ENCODE assay signal across 1 cellular context in genomic region chr9:95923794-95924193, GRCh38.
TF ChIP-seq lines count a peak whose summit lies in the region.

No MANE protein-coding gene starts in this region.

TF ChIP-seq in HepG2, 621 proteins besides CTCF, POLR2A, EP300 and RAD21 (continued from another document and continues in another):
- TF ChIP-seq E2F1 (CRISPR knock-in tag; IDR thresholded peaks at IDR 0.05): no peak
- no peak for TF ChIP-seq JUN (CRISPR knock-in tag; IDR thresholded peaks at IDR 0.05)
- no peak for TF ChIP-seq ZNF572 (CRISPR knock-in tag; IDR thresholded peaks at IDR 0.05)
- TF ChIP-seq CBFB (CRISPR knock-in tag; IDR thresholded peaks at IDR 0.05): no peak
- peak; percentile 61 for TF ChIP-seq ZBTB40 (IDR thresholded peaks at IDR 0.05)
- peak; percentile 99 for TF ChIP-seq ZBTB40 (CRISPR knock-in tag; IDR thresholded peaks at IDR 0.05)
- no peak for TF ChIP-seq ZNF746 (CRISPR knock-in tag; IDR thresholded peaks at IDR 0.05)
- no peak for TF ChIP-seq CREM (IDR thresholded peaks at IDR 0.05)
- TF ChIP-seq CREM (CRISPR knock-in tag; IDR thresholded peaks at IDR 0.05): no peak
- TF ChIP-seq MTA3 (CRISPR knock-in tag; IDR thresholded peaks at IDR 0.05): no peak
- TF ChIP-seq DBP (CRISPR knock-in tag; IDR thresholded peaks at IDR 0.05; ENCODE audit: not compliant biosample characterization): no peak
- TF ChIP-seq ZSCAN31 (CRISPR knock-in tag; IDR thresholded peaks at IDR 0.05; ENCODE audit: low read depth): no peak
- TF ChIP-seq RBAK (CRISPR knock-in tag; IDR thresholded peaks at IDR 0.05): no peak
- TF ChIP-seq ARID3A (IDR thresholded peaks at IDR 0.05; ENCODE audit: low read depth, low read length): 0 out of 2 replicates have a peak, but pooled peaks have one; percentile 38
- TF ChIP-seq CREBL2 (CRISPR knock-in tag; IDR thresholded peaks at IDR 0.05; ENCODE audit: borderline replicate concordance): no peak
- no peak for TF ChIP-seq ATM (IDR thresholded peaks at IDR 0.05; ENCODE audit: borderline replicate concordance)
- TF ChIP-seq EHMT2 (IDR thresholded peaks at IDR 0.05; ENCODE audit: borderline replicate concordance, low read depth, low read length): no peak
- TF ChIP-seq ZNF383 (CRISPR knock-in tag; IDR thresholded peaks at IDR 0.05; ENCODE audit: borderline replicate concordance): no peak
- no peak for TF ChIP-seq NFKB2 (CRISPR knock-in tag; IDR thresholded peaks at IDR 0.05; ENCODE audit: borderline replicate concordance)
- TF ChIP-seq ZNF362 (CRISPR knock-in tag; IDR thresholded peaks at IDR 0.05; ENCODE audit: borderline replicate concordance): no peak
- no peak for TF ChIP-seq RELA (CRISPR knock-in tag; IDR thresholded peaks at IDR 0.05)
- TF ChIP-seq TP53 (CRISPR knock-in tag; conservative IDR thresholded peaks at IDR 0.05): no peak
- TF ChIP-seq ZNF83 (CRISPR knock-in tag; IDR thresholded peaks at IDR 0.05; ENCODE audit: borderline replicate concordance): no peak
- no peak for TF ChIP-seq SAFB2 (CRISPR knock-in tag; IDR thresholded peaks at IDR 0.05; ENCODE audit: borderline replicate concordance, low read depth)
- TF ChIP-seq KMT2A (CRISPR knock-in tag; IDR thresholded peaks at IDR 0.05): peak; percentile 61; the same call in 1 of the 2 replicates
- no peak for TF ChIP-seq TAF15 (IDR thresholded peaks at IDR 0.05; ENCODE audit: low read depth, low read length, poor library complexity, severe bottlenecking)
- TF ChIP-seq RCOR2 (CRISPR knock-in tag; IDR thresholded peaks at IDR 0.05): no peak
- TF ChIP-seq KLF16 (CRISPR knock-in tag; IDR thresholded peaks at IDR 0.05): no peak
- no peak for TF ChIP-seq ZNF446 (CRISPR knock-in tag; IDR thresholded peaks at IDR 0.05)
- TF ChIP-seq DPF2 (CRISPR knock-in tag; IDR thresholded peaks at IDR 0.05; ENCODE audit: borderline replicate concordance, low read depth): no peak
- TF ChIP-seq ELF3 (CRISPR knock-in tag; IDR thresholded peaks at IDR 0.05): peak; percentile 74; the same call in 1 of the 2 replicates
- TF ChIP-seq ZNF616 (CRISPR knock-in tag; IDR thresholded peaks at IDR 0.05; ENCODE audit: low read depth): no peak
- no peak for TF ChIP-seq IRF1 (CRISPR knock-in tag; IDR thresholded peaks at IDR 0.05; ENCODE audit: low read depth)
- no peak for TF ChIP-seq THYN1 (CRISPR knock-in tag; IDR thresholded peaks at IDR 0.05; ENCODE audit: borderline replicate concordance, low read depth)
- no peak for TF ChIP-seq FOXA1 (IDR thresholded peaks at IDR 0.05)
- TF ChIP-seq FOXA1 (CRISPR knock-in tag; IDR thresholded peaks at IDR 0.05): no peak
- peak; percentile 60 for TF ChIP-seq FOXA3 (CRISPR knock-in tag; IDR thresholded peaks at IDR 0.05)
- TF ChIP-seq KLF13 (CRISPR knock-in tag; IDR thresholded peaks at IDR 0.05): no peak
- no peak for TF ChIP-seq ZMYM2 (CRISPR knock-in tag; IDR thresholded peaks at IDR 0.05)
- TF ChIP-seq FOXO1 (CRISPR knock-in tag; IDR thresholded peaks at IDR 0.05): peak; percentile 65; the same call in 1 of the 2 replicates
- no peak for TF ChIP-seq E2F2 (CRISPR knock-in tag; IDR thresholded peaks at IDR 0.05; ENCODE audit: borderline replicate concordance)
- TF ChIP-seq ZNF564 (CRISPR knock-in tag; IDR thresholded peaks at IDR 0.05): no peak
- TF ChIP-seq ZNF709 (CRISPR knock-in tag; IDR thresholded peaks at IDR 0.05): no peak
- peak; percentile 65 for TF ChIP-seq CEBPG (CRISPR knock-in tag; IDR thresholded peaks at IDR 0.05)
- TF ChIP-seq ZNF569 (CRISPR knock-in tag; IDR thresholded peaks at IDR 0.05; ENCODE audit: borderline replicate concordance): no peak
- TF ChIP-seq RAD51 (IDR thresholded peaks at IDR 0.05; ENCODE audit: borderline replicate concordance): no peak
- no peak for TF ChIP-seq HIC2 (CRISPR knock-in tag; IDR thresholded peaks at IDR 0.05; ENCODE audit: low read depth)
- no peak for TF ChIP-seq ZNF414 (CRISPR knock-in tag; IDR thresholded peaks at IDR 0.05)
- TF ChIP-seq MYPOP (CRISPR knock-in tag; IDR thresholded peaks at IDR 0.05): no peak
